Comparison of ENCODE assay signal across 8 cellular contexts in genomic region chr15:74873756-74874424, GRCh38. TPM values are rescaled to one million over a fixed set of nuclear protein-coding genes. Genes with fewer than 3 reads are reported as not detected.
DNase-seq lines count a peak whose midpoint lies in the region; ATAC-seq and TF ChIP-seq lines count a peak whose summit lies in the region.

No MANE protein-coding gene starts in this region.

- H3K36me3 Mint-ChIP-seq in activated T-cell treated with anti-CD3 and anti-CD28 coated beads, Interleukin-2, amount 50 U/mL, for 4 hours (ENCODE audit: insufficient read depth) = peaks cover 2% of the 10 kb centered on the region
- H3K36me3 Mint-ChIP-seq in naive thymus-derived CD8-positive, alpha-beta T cell = peaks cover 0 to 12% (median 0%) of the 10 kb centered on the region in 3 donors

- no peaks in the 10 kb centered on the region for H3K9me3 Mint-ChIP-seq in activated T-cell treated with anti-CD3 and anti-CD28 coated beads, Interleukin-2, amount 50 U/mL, for 4 hours
- H3K9me3 Mint-ChIP-seq in naive thymus-derived CD8-positive, alpha-beta T cell = no peaks in the 10 kb centered on the region

- H3K27me3 Mint-ChIP-seq in activated T-cell treated with anti-CD3 and anti-CD28 coated beads, Interleukin-2, amount 50 U/mL, for 4 hours (ENCODE audit: low read depth) = no peaks in the 10 kb centered on the region
- H3K27me3 Mint-ChIP-seq in naive thymus-derived CD8-positive, alpha-beta T cell = no peaks in the 10 kb centered on the region

- TF ChIP-seq POLR2A in Peyer's patch (IDR thresholded peaks at IDR 0.05) = no peak

- H3K9me3 ChIP-seq in Peyer's patch = no peaks in the 10 kb centered on the region
- no peaks in the 10 kb centered on the region for H3K9me3 ChIP-seq in effector memory CD4-positive, alpha-beta T cell (ENCODE audit: control insufficient read depth, low read length)

- peak overlapping the region; percentile 91 to 98 (median 94) for H3K27ac ChIP-seq in Peyer's patch
- H3K27ac ChIP-seq in effector memory CD4-positive, alpha-beta T cell (ENCODE audit: insufficient read depth, low read length, poor library complexity, severe bottlenecking) = peak overlapping the region; percentile 94

- POLR2A ChIA-PET in naive thymus-derived CD8-positive, alpha-beta T cell (lab: Charles Lee) = interaction anchor here (0.7 to 7.3 kb wide), 9 partner anchors 16 to 285 kb away, joined by 3 to 68 read pairs (median 4); partner anchors contain the start of genes FAM219B and ULK3

- no peak for DNase-seq in activated T-cell treated with anti-CD3 and anti-CD28 coated beads, Interleukin-2, amount 50 U/mL, for 4 hours
- no peak for DNase-seq in activated T-cell treated with anti-CD3 and anti-CD28 coated beads, Interleukin-2, amount 50 U/mL, for 1 hour
- DNase-seq in Peyer's patch (peak in 1 of 3 donors; percentile 55), NCI-H1436 treated with DMSO at 0.1 percent for 48 hours (lab: John Stamatoyannopoulos, UW) (no peak)
- DNase-seq in effector memory CD4-positive, alpha-beta T cell = no peak
- peak in 1 of 10 donors; percentile 12 for DNase-seq in naive thymus-derived CD8-positive, alpha-beta T cell

- no peaks in the 10 kb centered on the region for H3K27me3 ChIP-seq in Peyer's patch
- H3K27me3 ChIP-seq in effector memory CD4-positive, alpha-beta T cell (replicated peaks; ENCODE audit: control insufficient read depth, insufficient read depth, low read length, poor library complexity, severe bottlenecking) = no peaks in the 10 kb centered on the region

- peak overlapping the region; percentile 99 for H3K4me3 Mint-ChIP-seq in activated T-cell treated with anti-CD3 and anti-CD28 coated beads, Interleukin-2, amount 50 U/mL, for 4 hours
- H3K4me3 Mint-ChIP-seq in naive thymus-derived CD8-positive, alpha-beta T cell = peak overlapping the region; percentile 94 to 100 (median 98)

- peak overlapping the region; percentile 66 to 89 (median 78) for H3K4me3 ChIP-seq in Peyer's patch
- peak overlapping the region; percentile 67 for H3K4me3 ChIP-seq in effector memory CD4-positive, alpha-beta T cell (ENCODE audit: insufficient read depth, low read depth, low read length, poor library complexity, severe bottlenecking)

- TF ChIP-seq CTCF in Peyer's patch (IDR thresholded peaks at IDR 0.05) = no peak

- H3K27ac Mint-ChIP-seq in naive thymus-derived CD8-positive, alpha-beta T cell = peak overlapping the region; percentile 83 to 99 (median 96)

- peaks cover 3 to 36% (median 27%) of the 10 kb centered on the region in 4 donors for H3K4me1 ChIP-seq in Peyer's patch
- peaks cover 29% of the 10 kb centered on the region for H3K4me1 ChIP-seq in effector memory CD4-positive, alpha-beta T cell (ENCODE audit: control insufficient read depth, insufficient read depth, low read length, poor library complexity, severe bottlenecking)

- H3K36me3 ChIP-seq in Peyer's patch = no peaks in the 10 kb centered on the region
- no peaks in the 10 kb centered on the region for H3K36me3 ChIP-seq in effector memory CD4-positive, alpha-beta T cell (ENCODE audit: control insufficient read depth, insufficient read depth, low read length)

- H3K4me1 Mint-ChIP-seq in activated T-cell treated with anti-CD3 and anti-CD28 coated beads, Interleukin-2, amount 50 U/mL, for 4 hours (ENCODE audit: low read depth) = peaks cover 44% of the 10 kb centered on the region
- H3K4me1 Mint-ChIP-seq in naive thymus-derived CD8-positive, alpha-beta T cell = peaks cover 15 to 49% (median 39%) of the 10 kb centered on the region in 4 donors

- no peak for ATAC-seq in activated T-cell treated with anti-CD3 and anti-CD28 coated beads, Interleukin-2, amount 50 U/mL, for 4 hours
- peak; percentile 3 to 10 for ATAC-seq in naive thymus-derived CD8-positive, alpha-beta T cell
- ATAC-seq in GM21576 (IDR thresholded peaks at IDR 0.05; ENCODE audit: unreplicated experiment) = no peak
- no peak for ATAC-seq in GM18907 (IDR thresholded peaks at IDR 0.05; ENCODE audit: unreplicated experiment)

RNA-seq across cellular contexts. Expression of gene SCAMP2, which starts 0.7 kb away (rescaled TPM):
- total RNA-seq in activated T-cell treated with anti-CD3 and anti-CD28 coated beads, Interleukin-2, amount 50 U/mL, for 4 hours = 10 to 100 TPM; 81.7 to 91.0 (median 82.9) TPM
- total RNA-seq in Peyer's patch = 100 to 1,000 TPM in 3 of 4 donors, 10 to 100 TPM in 1; 60.2 to 206 (median 151) TPM
- 100 to 1,000 TPM; 113 to 117 TPM for total RNA-seq in naive thymus-derived CD8-positive, alpha-beta T cell
- 100 to 1,000 TPM; 109 to 121 (median 119) TPM for polyA plus RNA-seq in naive thymus-derived CD8-positive, alpha-beta T cell

RNA-seq across cellular contexts. Expression of gene MPI, which starts 16.0 kb away (rescaled TPM):
- total RNA-seq in activated T-cell treated with anti-CD3 and anti-CD28 coated beads, Interleukin-2, amount 50 U/mL, for 4 hours = 10 to 100 TPM; 37.4 to 53.1 (median 46.6) TPM
- 100 to 1,000 TPM in 3 of 4 donors, 10 to 100 TPM in 1; 52.0 to 221 (median 174) TPM for total RNA-seq in Peyer's patch
- 10 to 100 TPM; 74.3 to 77.4 TPM for total RNA-seq in naive thymus-derived CD8-positive, alpha-beta T cell
- 10 to 100 TPM; 80.5 to 85.6 (median 85.3) TPM for polyA plus RNA-seq in naive thymus-derived CD8-positive, alpha-beta T cell

RNA-seq across cellular contexts. Expression of gene ULK3, which starts 30.9 kb away (rescaled TPM):
- total RNA-seq in activated T-cell treated with anti-CD3 and anti-CD28 coated beads, Interleukin-2, amount 50 U/mL, for 4 hours = 10 to 100 TPM; 52.8 to 64.7 (median 64.0) TPM
- total RNA-seq in Peyer's patch = 100 to 1,000 TPM; 194 to 508 (median 288) TPM
- total RNA-seq in naive thymus-derived CD8-positive, alpha-beta T cell = 10 to 100 TPM; 82.8 to 83.6 TPM
- polyA plus RNA-seq in naive thymus-derived CD8-positive, alpha-beta T cell = 10 to 100 TPM; 16.3 to 32.2 (median 16.6) TPM

RNA-seq across cellular contexts. Expression of gene FAM219B, which starts 32.8 kb away (rescaled TPM):
- 10 to 100 TPM; 23.6 to 26.6 (median 26.4) TPM for total RNA-seq in activated T-cell treated with anti-CD3 and anti-CD28 coated beads, Interleukin-2, amount 50 U/mL, for 4 hours
- total RNA-seq in Peyer's patch = 10 to 100 TPM; 48.7 to 76.5 (median 57.6) TPM
- 10 to 100 TPM; 80.2 to 91.5 TPM for total RNA-seq in naive thymus-derived CD8-positive, alpha-beta T cell
- 10 to 100 TPM; 18.8 to 22.3 (median 20.7) TPM for polyA plus RNA-seq in naive thymus-derived CD8-positive, alpha-beta T cell

RNA-seq across cellular contexts. Expression of gene CPLX3, which starts 47.5 kb away (rescaled TPM):
- under 1 TPM in 2 of 3 donors, not detected in 1; 0.23 to 0.32 TPM for total RNA-seq in activated T-cell treated with anti-CD3 and anti-CD28 coated beads, Interleukin-2, amount 50 U/mL, for 4 hours
- not detected for total RNA-seq in Peyer's patch
- under 1 TPM; 0.39 to 0.44 TPM for total RNA-seq in naive thymus-derived CD8-positive, alpha-beta T cell
- not detected for polyA plus RNA-seq in naive thymus-derived CD8-positive, alpha-beta T cell

Comparison
In these comparisons a context has a peak if more than half of its experiments do, and no peak if none do; other contexts are left out.
1. ATAC-seq: peak in naive thymus-derived CD8-positive, alpha-beta T cell (2 of 2); none in activated T-cell treated with anti-CD3 and anti-CD28 coated beads, Interleukin-2, amount 50 U/mL, for 4 hours (0 of 2), GM21576 (single experiment) and GM18907 (single experiment).